Comparison of ENCODE assay signal across 16 cellular contexts in the genomic region with DNA sequence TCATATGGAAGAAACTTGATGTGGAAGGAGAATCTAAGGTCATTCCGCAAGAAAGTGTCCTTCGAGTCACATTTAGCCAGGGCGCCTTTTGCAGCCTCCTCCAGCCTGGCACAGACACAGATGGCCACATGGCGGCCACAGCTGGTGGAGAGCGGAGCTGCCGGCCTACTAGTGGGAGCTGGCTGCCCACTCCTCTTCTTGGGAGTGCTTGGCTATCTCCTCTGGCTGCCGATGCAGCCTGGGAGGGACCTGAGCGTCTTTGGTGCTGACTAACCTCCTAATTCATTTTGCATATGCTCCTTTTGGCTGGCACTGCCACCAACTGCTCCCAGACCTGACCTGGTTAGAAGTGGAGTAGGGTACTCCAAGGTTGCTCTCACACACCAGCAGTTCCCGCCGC.
DNase-seq lines count a peak whose midpoint lies in the region; ATAC-seq, FAIRE-seq and TF ChIP-seq lines count a peak whose summit lies in the region.
"Had no signal": no experiment of that assay in that cellular context is flagged by ENCODE, and none has a peak within 500 bp of the region (broad histone marks: within the 10 kb centered on the region; RNA-seq: fewer than 3 reads in every experiment).

No MANE protein-coding gene starts in this region.

- TF ChIP-seq CTCF in HepG2 (CRISPR knock-in tag; IDR thresholded peaks at IDR 0.05) = no peak
- TF ChIP-seq CTCF in right lobe of liver (IDR thresholded peaks at IDR 0.05) = no peak
- TF ChIP-seq CTCF in endodermal cell (conservative IDR thresholded peaks at IDR 0.05) = peak; percentile 57

- H3K9me3 Mint-ChIP-seq in endodermal cell = no peaks in the 10 kb centered on the region
- H3K9me3 Mint-ChIP-seq in stimulated activated effector memory CD8-positive, alpha-beta T cell treated with anti-CD3 and anti-CD28 coated beads, Interleukin-12 subunit alpha, Interleukin-12 subunit beta, amount 100 ng/mL, for 72 hours = peaks cover 3% of the 10 kb centered on the region

- TF ChIP-seq RAD21 in HepG2 (CRISPR knock-in tag; IDR thresholded peaks at IDR 0.05) = no peak

- no peak overlapping the region for H3K4me2 ChIP-seq in HepG2 (ENCODE audit: low read depth, low read length)

- no peaks in the 10 kb centered on the region for H3K27me3 Mint-ChIP-seq in endodermal cell (ENCODE audit: insufficient read depth)

- in situ Hi-C loops in HepG2 (cut with HindIII; ENCODE audit: extremely low pct_ligation_motif_present, low pct_unique_long_range_greater_than_20kb) = no loop called here

- H3K27ac Mint-ChIP-seq in endodermal cell = no peak overlapping the region
- no peak overlapping the region for H3K27ac Mint-ChIP-seq in stimulated activated effector memory CD8-positive, alpha-beta T cell treated with anti-CD3 and anti-CD28 coated beads, Interleukin-12 subunit alpha, Interleukin-12 subunit beta, amount 100 ng/mL, for 72 hours

- no peak overlapping the region for H3K4me3 Mint-ChIP-seq in endodermal cell
- H3K4me3 Mint-ChIP-seq in stimulated activated effector memory CD8-positive, alpha-beta T cell treated with anti-CD3 and anti-CD28 coated beads, Interleukin-12 subunit alpha, Interleukin-12 subunit beta, amount 100 ng/mL, for 72 hours = no peak overlapping the region

- ATAC-seq in HepG2 (peak; percentile 72), right lobe of liver (no peak), GM19395 (IDR thresholded peaks at IDR 0.05; ENCODE audit: unreplicated experiment) (no peak)
- peak; percentile 17 for ATAC-seq in stimulated activated effector memory CD8-positive, alpha-beta T cell treated with anti-CD3 and anti-CD28 coated beads, Interleukin-12 subunit alpha, Interleukin-12 subunit beta, amount 100 ng/mL, for 72 hours
- ATAC-seq: HCT116 had no signal

- H2AFZ ChIP-seq in HepG2 (ENCODE audit: low read length) = no peak overlapping the region

- H3K4me1 Mint-ChIP-seq in endodermal cell = peaks cover 10% of the 10 kb centered on the region
- no peaks in the 10 kb centered on the region for H3K4me1 Mint-ChIP-seq in stimulated activated effector memory CD8-positive, alpha-beta T cell treated with anti-CD3 and anti-CD28 coated beads, Interleukin-12 subunit alpha, Interleukin-12 subunit beta, amount 100 ng/mL, for 72 hours

- H3K27ac ChIP-seq in HepG2 (ENCODE audit: extremely low read length, insufficient read depth, low read length) = no peak overlapping the region
- H3K27ac ChIP-seq in right lobe of liver = no peak overlapping the region
- no peak overlapping the region for H3K27ac ChIP-seq in endodermal cell (ENCODE audit: low read depth, low read length)
- H3K27ac ChIP-seq: C4-2B had no signal

- no peak overlapping the region for H3K4me3 ChIP-seq in HepG2 (replicated peaks in 1 of 3; ENCODE audit: insufficient read depth in 1 of 3, low read depth in 2 of 3, low read length in 3 of 3)
- H3K4me3 ChIP-seq in right lobe of liver = no peak overlapping the region
- H3K4me3 ChIP-seq in endodermal cell (ENCODE audit: low read length) = no peak overlapping the region

- H3K4me1 ChIP-seq in HepG2 (ENCODE audit: insufficient read depth, low read length) (no peaks in the 10 kb centered on the region), right lobe of liver (no peaks in the 10 kb centered on the region), endodermal cell (ENCODE audit: control insufficient read depth, insufficient read depth, low read length) (peaks cover 2% of the 10 kb centered on the region)

- TF ChIP-seq POLR2A in HepG2 (IDR thresholded peaks at IDR 0.05; ENCODE audit: insufficient read depth in 1 of 2, low read depth in 2 of 2, low read length in 2 of 2) (no peak), right lobe of liver (IDR thresholded peaks at IDR 0.05) (no peak)

- H3K9me3 ChIP-seq in HepG2 (ENCODE audit: low read length) (no peaks in the 10 kb centered on the region), right lobe of liver (no peaks in the 10 kb centered on the region), endodermal cell (ENCODE audit: control insufficient read depth, low read length) (no peaks in the 10 kb centered on the region)

- H3K9ac ChIP-seq in HepG2 (ENCODE audit: insufficient read depth, low read depth, low read length) (no peak overlapping the region), endodermal cell (ENCODE audit: extremely low read depth, low read length, poor library complexity, severe bottlenecking) (no peak overlapping the region)

- no peaks in the 10 kb centered on the region for H3K79me2 ChIP-seq in HepG2 (ENCODE audit: insufficient read depth, low read length)

- 50% methylated on average over 9 of the region's 10 CpGs for WGBS in HepG2 (ENCODE audit: low lambda C conversion rate)
- WGBS in right lobe of liver (ENCODE audit: insufficient coverage, low coverage, low lambda C conversion rate, missing lambda C conversion rate) = 78% methylated on average over 7 of the region's 10 CpGs
- 91 to 92% methylated on average over 5 to 10 of the region's 10 CpGs for WGBS in endodermal cell (ENCODE audit: insufficient coverage in 1 of 2, insufficient read length in 1 of 2), 2 experiments

- no peaks in the 10 kb centered on the region for H3K36me3 Mint-ChIP-seq in endodermal cell (ENCODE audit: low read depth)
- no peaks in the 10 kb centered on the region for H3K36me3 Mint-ChIP-seq in stimulated activated effector memory CD8-positive, alpha-beta T cell treated with anti-CD3 and anti-CD28 coated beads, Interleukin-12 subunit alpha, Interleukin-12 subunit beta, amount 100 ng/mL, for 72 hours

- no peaks in the 10 kb centered on the region for H4K20me1 ChIP-seq in HepG2 (ENCODE audit: insufficient read depth, low read length)

- CTCF ChIA-PET in HepG2 (lab: Yijun Ruan, JAX; ENCODE audit: low intra/inter-chr PET ratio, low total read pairs) = no interaction called here

- H3K36me3 ChIP-seq in HepG2 (replicated peaks in 1 of 2; ENCODE audit: control insufficient read depth in 1 of 2, insufficient read depth in 2 of 2, low read length in 2 of 2) (no peaks in the 10 kb centered on the region), right lobe of liver (no peaks in the 10 kb centered on the region), endodermal cell (ENCODE audit: control insufficient read depth, insufficient read depth, low read length) (no peaks in the 10 kb centered on the region)

- POLR2A ChIA-PET in HepG2 (lab: Yijun Ruan, JAX) = no interaction called here

- no peak for FAIRE-seq in HepG2 (lab: Jason Lieb, UNC)

- DNase-seq in HepG2 (ENCODE audit: low spot score) (no peak), right lobe of liver (no peak), NCI-H69 (lab: John Stamatoyannopoulos, UW) (peak; percentile 7), endodermal cell (peak; percentile 67)
- no peak for DNase-seq in stimulated activated effector memory CD8-positive, alpha-beta T cell treated with anti-CD3 and anti-CD28 coated beads, Interleukin-12 subunit alpha, Interleukin-12 subunit beta, amount 100 ng/mL, for 72 hours (ENCODE audit: low spot score in 2 of 2)
- DNase-seq in activated naive CD4-positive, alpha-beta T cell (lab: John Stamatoyannopoulos, UW) = no peak
- no peak for DNase-seq in activated CD4-positive, alpha-beta T cell treated with anti-CD3 and anti-CD28 coated beads, Interleukin-2, amount 50 U/mL, for 48 hours
- DNase-seq: IMR-90, Kasumi-1, NCI-H1930, NCI-H2171, SHP77 treated with DMSO at 0.1 percent for 48 hours, T-helper 2 cell had no signal

- no TSS peak for BruUV-seq in HepG2 (replicated peaks; lab: Mats Ljungman, UMichigan)

- no peak for TF ChIP-seq EP300 in HepG2 (IDR thresholded peaks at IDR 0.05; ENCODE audit: low read depth in 2 of 2, low read length in 2 of 2)
- no peak for TF ChIP-seq EP300 in HepG2 (CRISPR knock-in tag; IDR thresholded peaks at IDR 0.05; ENCODE audit: borderline replicate concordance)

- H3K27me3 ChIP-seq in HepG2 (ENCODE audit: control insufficient read depth in 1 of 2, insufficient read depth in 2 of 2, low read length in 2 of 2) (peaks cover 0 to 5% of the 10 kb centered on the region in 2 experiments; a peak in 1 of 5 replicates), right lobe of liver (no peaks in the 10 kb centered on the region), endodermal cell (ENCODE audit: control insufficient read depth, insufficient read depth, low read length, poor library complexity, severe bottlenecking) (no peaks in the 10 kb centered on the region)

- intact Hi-C loops in HepG2 (cut with micrococcal nuclease; ENCODE audit: unreplicated experiment) = no loop called here
- intact Hi-C loops in right lobe of liver (cut with DNase I) = no loop called here

TF ChIP-seq in HepG2, 621 proteins besides CTCF, POLR2A, EP300 and RAD21:
- TF ChIP-seq ZNF253 (CRISPR knock-in tag; IDR thresholded peaks at IDR 0.05; ENCODE audit: borderline replicate concordance) (no peak), NR1H2 (CRISPR knock-in tag; IDR thresholded peaks at IDR 0.05; ENCODE audit: borderline replicate concordance, low read depth) (no peak)
- TF ChIP-seq, protein P1, sequence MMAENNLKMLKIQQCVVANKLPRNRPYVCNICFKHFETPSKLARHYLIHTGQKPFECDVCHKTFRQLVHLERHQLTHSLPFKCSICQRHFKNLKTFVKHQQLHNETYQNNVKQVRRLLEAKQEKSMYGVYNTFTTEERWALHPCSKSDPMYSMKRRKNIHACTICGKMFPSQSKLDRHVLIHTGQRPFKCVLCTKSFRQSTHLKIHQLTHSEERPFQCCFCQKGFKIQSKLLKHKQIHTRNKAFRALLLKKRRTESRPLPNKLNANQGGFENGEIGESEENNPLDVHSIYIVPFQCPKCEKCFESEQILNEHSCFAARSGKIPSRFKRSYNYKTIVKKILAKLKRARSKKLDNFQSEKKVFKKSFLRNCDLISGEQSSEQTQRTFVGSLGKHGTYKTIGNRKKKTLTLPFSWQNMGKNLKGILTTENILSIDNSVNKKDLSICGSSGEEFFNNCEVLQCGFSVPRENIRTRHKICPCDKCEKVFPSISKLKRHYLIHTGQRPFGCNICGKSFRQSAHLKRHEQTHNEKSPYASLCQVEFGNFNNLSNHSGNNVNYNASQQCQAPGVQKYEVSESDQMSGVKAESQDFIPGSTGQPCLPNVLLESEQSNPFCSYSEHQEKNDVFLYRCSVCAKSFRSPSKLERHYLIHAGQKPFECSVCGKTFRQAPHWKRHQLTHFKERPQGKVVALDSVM (CRISPR knock-in tag; IDR thresholded peaks at IDR 0.05) = no peak
TF ChIP-seq in HepG2: peak in this region for 0.

Comparison
In these comparisons a context has a peak if more than half of its experiments do, and no peak if none do; other contexts are left out.
1. ATAC-seq: peak in HepG2 (single experiment) and stimulated activated effector memory CD8-positive, alpha-beta T cell treated with anti-CD3 and anti-CD28 coated beads, Interleukin-12 subunit alpha, Interleukin-12 subunit beta, amount 100 ng/mL, for 72 hours (single experiment); none in right lobe of liver (0 of 4) and GM19395 (single experiment).
2. DNase-seq: peak in NCI-H69 (single experiment) and endodermal cell (single experiment); none in HepG2 (single experiment), right lobe of liver (0 of 3), stimulated activated effector memory CD8-positive, alpha-beta T cell treated with anti-CD3 and anti-CD28 coated beads, Interleukin-12 subunit alpha, Interleukin-12 subunit beta, amount 100 ng/mL, for 72 hours (0 of 2), activated naive CD4-positive, alpha-beta T cell (0 of 4) and activated CD4-positive, alpha-beta T cell treated with anti-CD3 and anti-CD28 coated beads, Interleukin-2, amount 50 U/mL, for 48 hours (0 of 2).